In genomic region chr4:24930136-24930535, GRCh38 we compare ENCODE assay signal across 28 cellular contexts. TPM values are rescaled to one million over a fixed set of nuclear protein-coding genes. Genes with fewer than 3 reads are reported as not detected.
DNase-seq lines count a peak whose midpoint lies in the region; ATAC-seq and TF ChIP-seq lines count a peak whose summit lies in the region.
"Had no signal": no experiment of that assay in that cellular context is flagged by ENCODE, and none has a peak within 500 bp of the region (broad histone marks: within the 10 kb centered on the region; RNA-seq: fewer than 3 reads in every experiment).

No MANE protein-coding gene starts in this region.

- no peak overlapping the region for H3K4me3 ChIP-seq in gastrocnemius medialis
- no peak overlapping the region for H3K4me3 ChIP-seq in colonic mucosa
- H3K4me3 ChIP-seq: hepatocyte, smooth muscle cell had no signal

- H3K9ac ChIP-seq in colonic mucosa (ENCODE audit: low read depth in 2 of 2, low read length in 2 of 2) = no peak overlapping the region

- H3K4me1 ChIP-seq in gastrocnemius medialis = no peaks in the 10 kb centered on the region
- H3K4me1 ChIP-seq in colonic mucosa = no peaks in the 10 kb centered on the region

- ATAC-seq in gastrocnemius medialis = peak; percentile 33
- no peak for ATAC-seq in GM18870 (IDR thresholded peaks at IDR 0.05; ENCODE audit: unreplicated experiment)
- ATAC-seq: left lobe of liver, Right ventricle myocardium inferior had no signal

- intact Hi-C loops in gastrocnemius medialis (cut with DNase I; ENCODE audit: low total_unique reads) = no loop called here
- intact Hi-C loops in colonic mucosa (cut with DNase I) = no loop called here

- in situ Hi-C loops in gastrocnemius medialis (cut with MboI; ENCODE audit: low sequenced_read_pairs in 4 of 4) = no loop called here

- H3K36me3 ChIP-seq in gastrocnemius medialis (no peaks in the 10 kb centered on the region), colonic mucosa (no peaks in the 10 kb centered on the region)

- H3K9me3 ChIP-seq in gastrocnemius medialis (peaks cover 0 to 12% (median 0%) of the 10 kb centered on the region in 3 donors), colonic mucosa (no peaks in the 10 kb centered on the region)

- H3K27ac ChIP-seq in gastrocnemius medialis = no peak overlapping the region
- H3K27ac ChIP-seq in colonic mucosa = no peak overlapping the region
- H3K27ac ChIP-seq: hepatocyte had no signal

- H3K27me3 ChIP-seq in gastrocnemius medialis (no peaks in the 10 kb centered on the region), colonic mucosa (no peaks in the 10 kb centered on the region)

- DNase-seq in NCI-H2196 (lab: John Stamatoyannopoulos, UW; ENCODE audit: unreplicated experiment) = peak; percentile 3
- no peak for DNase-seq in NCI-H2196 treated with DMSO at 0.1 percent for 48 hours (lab: John Stamatoyannopoulos, UW; ENCODE audit: unreplicated experiment)
- peak; percentile 28 for DNase-seq in NOMO-1 treated with DMSO at 0.1 percent for 48 hours (lab: John Stamatoyannopoulos, UW; ENCODE audit: unreplicated experiment)
- DNase-seq in fibroblast of gingiva (ENCODE audit: low read depth) = peak; percentile 61
- DNase-seq in gastrocnemius medialis = no peak
- DNase-seq in colonic mucosa = no peak
- DNase-seq in NCI-H2029 (lab: John Stamatoyannopoulos, UW) = no peak
- DNase-seq: activated CD4-positive, alpha-beta T cell treated with anti-CD3 and anti-CD28 coated beads, Interleukin-2, amount 50 U/mL, for 1 hour; activated naive CD4-positive, alpha-beta T cell treated with anti-CD3 and anti-CD28 coated beads, Interleukin-2, amount 50 U/mL, for 16 hours; anterior cingulate cortex; DMS79; foreskin melanocyte; GF-D8; Kasumi-1; mesenchymal stem cell; NCI-H1105 treated with DMSO at 0.1 percent for 48 hours; NCI-H2081 treated with DMSO at 0.1 percent for 48 hours; NCI-H524 treated with DMSO at 0.1 percent for 48 hours; nucleus accumbens; stimulated activated CD4-positive, alpha-beta T cell treated with anti-CD3 and anti-CD28 coated beads, Interleukin-2, amount 100 ng/mL, for 24 hours had no signal

- TF ChIP-seq CTCF in gastrocnemius medialis (IDR thresholded peaks at IDR 0.05 in 4 of 5, conservative IDR thresholded peaks at IDR 0.05 in 1 of 5) (no peak), colonic mucosa (IDR thresholded peaks at IDR 0.05) (no peak)

- no peak for TF ChIP-seq POLR2A in gastrocnemius medialis (IDR thresholded peaks at IDR 0.05)

RNA-seq across cellular contexts. Expression of gene CCDC149, which starts 17.3 kb away (rescaled TPM):
- total RNA-seq in gastrocnemius medialis (1 to 10 TPM; 2.8 to 10.0 (median 4.8) TPM), colonic mucosa (10 to 100 TPM; 13.3 to 13.5 TPM)
- total RNA-seq: activated T-helper 1 cell treated with anti-CD3 and anti-CD28 coated beads, Interleukin-12 subunit alpha, Interleukin-12 subunit beta, Interleukin-2, Interleukin-4 antibody, amounts not matched to agents 30 ng/mL and 10 ng/mL and 1 ng/mL, durations not matched to agents 14 hours and 24 hours and 36 hours; B cell; OCI-LY7 had no signal

Comparison
In these comparisons a context has a peak if more than half of its experiments do, and no peak if none do; other contexts are left out.
1. DNase-seq: peak in NCI-H2196 (single experiment), NOMO-1 treated with DMSO at 0.1 percent for 48 hours (single experiment) and fibroblast of gingiva (single experiment); none in NCI-H2196 treated with DMSO at 0.1 percent for 48 hours (single experiment), gastrocnemius medialis (0 of 2), colonic mucosa (single experiment) and NCI-H2029 (single experiment).